1 cellular context compared by ENCODE assay signal in genomic region chr1:119874186-119874585, GRCh38.
A peak's percentile ranks its signal among the peaks of the same experiment; 100 is the strongest.
TF ChIP-seq lines count a peak whose summit lies in the region.

No MANE protein-coding gene starts in this region.

TF ChIP-seq in K562, 482 proteins besides CTCF, POLR2A, EP300 and RAD21 (continued from another document):
- TF ChIP-seq, protein P1, sequence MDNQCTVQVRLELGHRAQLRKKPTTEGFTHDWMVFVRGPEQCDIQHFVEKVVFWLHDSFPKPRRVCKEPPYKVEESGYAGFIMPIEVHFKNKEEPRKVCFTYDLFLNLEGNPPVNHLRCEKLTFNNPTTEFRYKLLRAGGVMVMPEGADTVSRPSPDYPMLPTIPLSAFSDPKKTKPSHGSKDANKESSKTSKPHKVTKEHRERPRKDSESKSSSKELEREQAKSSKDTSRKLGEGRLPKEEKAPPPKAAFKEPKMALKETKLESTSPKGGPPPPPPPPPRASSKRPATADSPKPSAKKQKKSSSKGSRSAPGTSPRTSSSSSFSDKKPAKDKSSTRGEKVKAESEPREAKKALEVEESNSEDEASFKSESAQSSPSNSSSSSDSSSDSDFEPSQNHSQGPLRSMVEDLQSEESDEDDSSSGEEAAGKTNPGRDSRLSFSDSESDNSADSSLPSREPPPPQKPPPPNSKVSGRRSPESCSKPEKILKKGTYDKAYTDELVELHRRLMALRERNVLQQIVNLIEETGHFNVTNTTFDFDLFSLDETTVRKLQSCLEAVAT (IDR thresholded peaks at IDR 0.05): no peak
- TF ChIP-seq MTA2 (IDR thresholded peaks at IDR 0.05; ENCODE audit: low read depth): peak; percentile 43; the same call in 1 of the 2 replicates
- TF ChIP-seq POLR2AphosphoS5 (IDR thresholded peaks at IDR 0.05; ENCODE audit: control insufficient read depth, insufficient read depth, low read depth, low read length): peak; percentile 45; the same call in 1 of the 2 replicates
- peak; percentile 72 for TF ChIP-seq TAL1 (IDR thresholded peaks at IDR 0.05)
- peak; percentile 77 for TF ChIP-seq SMAD4 (CRISPR knock-in tag; conservative IDR thresholded peaks at IDR 0.05)
- 0 out of 2 replicates have a peak, but pooled peaks have one; percentile 17 for TF ChIP-seq PML (IDR thresholded peaks at IDR 0.05; ENCODE audit: low read length)
- TF ChIP-seq JUND (IDR thresholded peaks at IDR 0.05; ENCODE audit: borderline replicate concordance, low read depth, low read length): 0 out of 2 replicates have a peak, but pooled peaks have one; percentile 21
- TF ChIP-seq JUND (tag; IDR thresholded peaks at IDR 0.05; ENCODE audit: borderline replicate concordance, low read depth, low read length): no peak; the same call in 1 of the 3 replicates
- no peak for TF ChIP-seq ZNF274 (IDR thresholded peaks at IDR 0.05; ENCODE audit: borderline replicate concordance, low read depth, low read length)
- TF ChIP-seq TEAD4 (IDR thresholded peaks at IDR 0.05; ENCODE audit: low read length): peak; percentile 67
- no peak for TF ChIP-seq TEAD4 (CRISPR knock-in tag; IDR thresholded peaks at IDR 0.05; ENCODE audit: borderline replicate concordance)
- 0 out of 2 replicates have a peak, but pooled peaks have one; percentile 24 for TF ChIP-seq CHAMP1 (IDR thresholded peaks at IDR 0.05)
